ENCODE assay signal across 17 cellular contexts in genomic region chr15:26453914-26454313, GRCh38.
"Had no signal": no experiment of that assay in that cellular context is flagged by ENCODE, and none has a peak within 500 bp of the region (broad histone marks: within the 10 kb centered on the region; RNA-seq: fewer than 3 reads in every experiment).

No MANE protein-coding gene starts in this region.

- ATAC-seq: activated CD4-positive, CD25-positive, alpha-beta regulatory T cell treated with anti-CD3 and anti-CD28 coated beads, Interleukin-2, amount 50 U/mL, for 24 hours; activated naive CD8-positive, alpha-beta T cell treated with anti-CD3 and anti-CD28 coated beads, Interleukin-2, amount 50 U/mL, for 24 hours; activated T-cell treated with anti-CD3 and anti-CD28 coated beads, Interleukin-2, amount 50 U/mL, for 4 hours; naive thymus-derived CD8-positive, alpha-beta T cell had no signal

- H3K27ac ChIP-seq: esophagus squamous epithelium, parathyroid adenoma had no signal

- H3K4me1 ChIP-seq: esophagus squamous epithelium, parathyroid adenoma had no signal

- H3K4me3 ChIP-seq: esophagus squamous epithelium had no signal

- H3K36me3 Mint-ChIP-seq: activated naive CD4-positive, alpha-beta T cell treated with anti-CD3 and anti-CD28 coated beads, Interleukin-2, amount 10 ng/mL, durations not matched to agents 7 days and 5 days had no signal

- H3K27me3 Mint-ChIP-seq: activated naive CD4-positive, alpha-beta T cell treated with anti-CD3 and anti-CD28 coated beads, Interleukin-2, amount 10 ng/mL, durations not matched to agents 7 days and 5 days; activated naive CD8-positive, alpha-beta T cell treated with anti-CD3 and anti-CD28 coated beads, Interleukin-2, amount 50 U/mL, for 24 hours had no signal

- H3K36me3 ChIP-seq: esophagus squamous epithelium had no signal

- H3K4me1 Mint-ChIP-seq: activated naive CD4-positive, alpha-beta T cell treated with anti-CD3 and anti-CD28 coated beads, Interleukin-2, amount 10 ng/mL, durations not matched to agents 7 days and 5 days; activated naive CD8-positive, alpha-beta T cell treated with anti-CD3 and anti-CD28 coated beads, Interleukin-2, amount 50 U/mL, for 24 hours had no signal

- DNase-seq: activated CD4-positive, alpha-beta T cell treated with anti-CD3 and anti-CD28 coated beads, Interleukin-2, amount 50 U/mL, for 1 hour; activated CD8-positive, alpha-beta memory T cell treated with anti-CD3 and anti-CD28 coated beads, Interleukin-2, amount 50 U/mL, for 4 hours; activated effector memory CD4-positive, alpha-beta T cell treated with Interleukin-2 at 50 U/mL for 16 hours; activated naive CD4-positive, alpha-beta T cell treated with anti-CD3 and anti-CD28 coated beads, Interleukin-2, amount 10 ng/mL, durations not matched to agents 7 days and 5 days; activated naive CD8-positive, alpha-beta T cell treated with anti-CD3 and anti-CD28 coated beads, Interleukin-2, amount 50 U/mL, for 24 hours; activated T-cell treated with anti-CD3 and anti-CD28 coated beads, Interleukin-2, amount 50 U/mL, for 4 hours; aorta; effector CD4-positive, alpha-beta T cell; esophagus squamous epithelium; mesenchymal stem cell; naive thymus-derived CD8-positive, alpha-beta T cell; stimulated activated CD8-positive, alpha-beta memory T cell treated with anti-CD3 and anti-CD28 coated beads, Interleukin-4, amount 100 ng/mL, for 48 hours; stimulated activated naive CD4-positive, alpha-beta T cell; T1000 had no signal

- H3K4me3 Mint-ChIP-seq: activated naive CD4-positive, alpha-beta T cell treated with anti-CD3 and anti-CD28 coated beads, Interleukin-2, amount 10 ng/mL, durations not matched to agents 7 days and 5 days; activated naive CD8-positive, alpha-beta T cell treated with anti-CD3 and anti-CD28 coated beads, Interleukin-2, amount 50 U/mL, for 24 hours; activated T-cell treated with anti-CD3 and anti-CD28 coated beads, Interleukin-2, amount 50 U/mL, for 4 hours; naive thymus-derived CD8-positive, alpha-beta T cell had no signal

- H3K27me3 ChIP-seq: esophagus squamous epithelium had no signal

- H3K27ac Mint-ChIP-seq: activated naive CD4-positive, alpha-beta T cell treated with anti-CD3 and anti-CD28 coated beads, Interleukin-2, amount 10 ng/mL, durations not matched to agents 7 days and 5 days; activated naive CD8-positive, alpha-beta T cell treated with anti-CD3 and anti-CD28 coated beads, Interleukin-2, amount 50 U/mL, for 24 hours; naive thymus-derived CD8-positive, alpha-beta T cell had no signal

- FAIRE-seq: bronchial epithelial cell had no signal
